ENCODE assay signal across 2 cellular contexts in the genomic region with DNA sequence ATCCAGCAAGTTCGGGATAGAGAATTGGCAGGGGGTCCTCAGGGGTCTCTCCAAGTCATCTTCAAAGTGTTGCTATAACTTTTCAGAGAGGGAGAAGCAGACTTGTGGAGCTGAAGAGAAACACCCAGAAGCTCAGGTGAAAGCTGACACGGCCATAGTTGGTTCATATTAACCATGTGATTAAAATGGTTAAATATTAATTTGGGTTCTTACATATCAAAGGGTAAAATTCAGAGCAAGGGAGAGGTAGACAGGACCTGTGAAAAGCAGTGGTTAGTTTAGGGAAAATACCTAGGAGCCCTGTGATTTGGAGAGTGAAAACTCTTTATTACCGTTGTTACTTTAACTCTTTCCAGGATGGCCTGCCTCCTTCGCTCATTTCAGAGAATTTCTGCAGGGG.
A peak's percentile ranks its signal among the peaks of the same experiment; 100 is the strongest.
TF ChIP-seq lines count a peak whose summit lies in the region.

A gene (plus strand): TSS at position 243 of the 400 bp plus-strand sequence. CDS start 115 bp downstream, at position 358.

TF ChIP-seq in liver, 16 proteins besides CTCF, POLR2A, EP300 and RAD21:
- TF ChIP-seq SP1 (IDR thresholded peaks at IDR 0.05) (peak; percentile 51), YY1 (IDR thresholded peaks at IDR 0.05) (peak; percentile 93), FOXA2 (IDR thresholded peaks at IDR 0.05) (peak; percentile 13), GABPA (IDR thresholded peaks at IDR 0.05 in 1 of 2, conservative IDR thresholded peaks at IDR 0.05 in 1 of 2) (no peak), RXRA (IDR thresholded peaks at IDR 0.05) (peak; percentile 17 to 74), HNF4A (conservative IDR thresholded peaks at IDR 0.05) (peak; percentile 60 to 84), HNF4G (IDR thresholded peaks at IDR 0.05) (no peak)
- TF ChIP-seq, protein P1, sequence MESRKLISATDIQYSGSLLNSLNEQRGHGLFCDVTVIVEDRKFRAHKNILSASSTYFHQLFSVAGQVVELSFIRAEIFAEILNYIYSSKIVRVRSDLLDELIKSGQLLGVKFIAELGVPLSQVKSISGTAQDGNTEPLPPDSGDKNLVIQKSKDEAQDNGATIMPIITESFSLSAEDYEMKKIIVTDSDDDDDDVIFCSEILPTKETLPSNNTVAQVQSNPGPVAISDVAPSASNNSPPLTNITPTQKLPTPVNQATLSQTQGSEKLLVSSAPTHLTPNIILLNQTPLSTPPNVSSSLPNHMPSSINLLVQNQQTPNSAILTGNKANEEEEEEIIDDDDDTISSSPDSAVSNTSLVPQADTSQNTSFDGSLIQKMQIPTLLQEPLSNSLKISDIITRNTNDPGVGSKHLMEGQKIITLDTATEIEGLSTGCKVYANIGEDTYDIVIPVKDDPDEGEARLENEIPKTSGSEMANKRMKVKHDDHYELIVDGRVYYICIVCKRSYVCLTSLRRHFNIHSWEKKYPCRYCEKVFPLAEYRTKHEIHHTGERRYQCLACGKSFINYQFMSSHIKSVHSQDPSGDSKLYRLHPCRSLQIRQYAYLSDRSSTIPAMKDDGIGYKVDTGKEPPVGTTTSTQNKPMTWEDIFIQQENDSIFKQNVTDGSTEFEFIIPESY (IDR thresholded peaks at IDR 0.05): peak; percentile 53

TF ChIP-seq in HepG2, 621 proteins besides CTCF, POLR2A, EP300 and RAD21:
- no peak for TF ChIP-seq ONECUT2 (CRISPR knock-in tag; IDR thresholded peaks at IDR 0.05)
- TF ChIP-seq GLI4 (CRISPR knock-in tag; IDR thresholded peaks at IDR 0.05; ENCODE audit: borderline replicate concordance): no peak
- no peak for TF ChIP-seq ARNT2 (CRISPR knock-in tag; IDR thresholded peaks at IDR 0.05; ENCODE audit: low read depth)
- TF ChIP-seq, protein P2, sequence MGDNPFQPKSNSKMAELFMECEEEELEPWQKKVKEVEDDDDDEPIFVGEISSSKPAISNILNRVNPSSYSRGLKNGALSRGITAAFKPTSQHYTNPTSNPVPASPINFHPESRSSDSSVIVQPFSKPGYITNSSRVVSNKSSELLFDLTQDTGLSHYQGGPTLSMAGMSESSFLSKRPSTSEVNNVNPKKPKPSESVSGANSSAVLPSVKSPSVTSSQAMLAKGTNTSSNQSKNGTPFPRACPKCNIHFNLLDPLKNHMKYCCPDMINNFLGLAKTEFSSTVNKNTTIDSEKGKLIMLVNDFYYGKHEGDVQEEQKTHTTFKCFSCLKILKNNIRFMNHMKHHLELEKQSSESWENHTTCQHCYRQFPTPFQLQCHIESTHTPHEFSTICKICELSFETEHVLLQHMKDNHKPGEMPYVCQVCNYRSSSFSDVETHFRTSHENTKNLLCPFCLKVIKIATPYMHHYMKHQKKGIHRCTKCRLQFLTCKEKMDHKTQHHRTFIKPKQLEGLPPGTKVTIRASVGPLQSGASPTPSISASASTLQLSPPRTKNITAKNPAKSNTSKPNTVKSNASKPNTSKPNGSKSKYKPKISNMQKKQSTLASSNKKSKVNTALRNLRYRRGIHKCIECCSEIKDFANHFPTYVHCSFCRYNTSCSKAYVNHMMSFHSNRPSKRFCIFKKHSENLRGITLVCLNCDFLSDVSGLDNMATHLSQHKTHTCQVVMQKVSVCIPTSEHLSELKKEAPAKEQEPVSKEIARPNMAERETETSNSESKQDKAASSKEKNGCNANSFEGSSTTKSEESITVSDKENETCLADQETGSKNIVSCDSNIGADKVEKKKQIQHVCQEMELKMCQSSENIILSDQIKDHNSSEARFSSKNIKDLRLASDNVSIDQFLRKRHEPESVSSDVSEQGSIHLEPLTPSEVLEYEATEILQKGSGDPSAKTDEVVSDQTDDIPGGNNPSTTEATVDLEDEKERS (CRISPR knock-in tag; IDR thresholded peaks at IDR 0.05): no peak
- no peak for TF ChIP-seq ZNF556 (CRISPR knock-in tag; IDR thresholded peaks at IDR 0.05; ENCODE audit: borderline replicate concordance)
- TF ChIP-seq, protein P3, sequence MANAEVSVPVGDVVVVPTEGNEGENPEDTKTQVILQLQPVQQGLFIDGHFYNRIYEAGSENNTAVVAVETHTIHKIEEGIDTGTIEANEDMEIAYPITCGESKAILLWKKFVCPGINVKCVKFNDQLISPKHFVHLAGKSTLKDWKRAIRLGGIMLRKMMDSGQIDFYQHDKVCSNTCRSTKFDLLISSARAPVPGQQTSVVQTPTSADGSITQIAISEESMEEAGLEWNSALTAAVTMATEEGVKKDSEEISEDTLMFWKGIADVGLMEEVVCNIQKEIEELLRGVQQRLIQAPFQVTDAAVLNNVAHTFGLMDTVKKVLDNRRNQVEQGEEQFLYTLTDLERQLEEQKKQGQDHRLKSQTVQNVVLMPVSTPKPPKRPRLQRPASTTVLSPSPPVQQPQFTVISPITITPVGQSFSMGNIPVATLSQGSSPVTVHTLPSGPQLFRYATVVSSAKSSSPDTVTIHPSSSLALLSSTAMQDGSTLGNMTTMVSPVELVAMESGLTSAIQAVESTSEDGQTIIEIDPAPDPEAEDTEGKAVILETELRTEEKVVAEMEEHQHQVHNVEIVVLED (CRISPR knock-in tag; IDR thresholded peaks at IDR 0.05; ENCODE audit: borderline replicate concordance): no peak
- no peak for TF ChIP-seq THYN1 (CRISPR knock-in tag; IDR thresholded peaks at IDR 0.05; ENCODE audit: borderline replicate concordance, low read depth)
- TF ChIP-seq, protein P4, sequence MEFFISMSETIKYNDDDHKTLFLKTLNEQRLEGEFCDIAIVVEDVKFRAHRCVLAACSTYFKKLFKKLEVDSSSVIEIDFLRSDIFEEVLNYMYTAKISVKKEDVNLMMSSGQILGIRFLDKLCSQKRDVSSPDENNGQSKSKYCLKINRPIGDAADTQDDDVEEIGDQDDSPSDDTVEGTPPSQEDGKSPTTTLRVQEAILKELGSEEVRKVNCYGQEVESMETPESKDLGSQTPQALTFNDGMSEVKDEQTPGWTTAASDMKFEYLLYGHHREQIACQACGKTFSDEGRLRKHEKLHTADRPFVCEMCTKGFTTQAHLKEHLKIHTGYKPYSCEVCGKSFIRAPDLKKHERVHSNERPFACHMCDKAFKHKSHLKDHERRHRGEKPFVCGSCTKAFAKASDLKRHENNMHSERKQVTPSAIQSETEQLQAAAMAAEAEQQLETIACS (CRISPR knock-in tag; IDR thresholded peaks at IDR 0.05): no peak
- TF ChIP-seq ISX (CRISPR knock-in tag; conservative IDR thresholded peaks at IDR 0.05): no peak
- no peak for TF ChIP-seq NR2F6 (IDR thresholded peaks at IDR 0.05)
- no peak for TF ChIP-seq NR2F6 (CRISPR knock-in tag; IDR thresholded peaks at IDR 0.05)
